ENCODE assay signal across 8 cellular contexts in the genomic region with DNA sequence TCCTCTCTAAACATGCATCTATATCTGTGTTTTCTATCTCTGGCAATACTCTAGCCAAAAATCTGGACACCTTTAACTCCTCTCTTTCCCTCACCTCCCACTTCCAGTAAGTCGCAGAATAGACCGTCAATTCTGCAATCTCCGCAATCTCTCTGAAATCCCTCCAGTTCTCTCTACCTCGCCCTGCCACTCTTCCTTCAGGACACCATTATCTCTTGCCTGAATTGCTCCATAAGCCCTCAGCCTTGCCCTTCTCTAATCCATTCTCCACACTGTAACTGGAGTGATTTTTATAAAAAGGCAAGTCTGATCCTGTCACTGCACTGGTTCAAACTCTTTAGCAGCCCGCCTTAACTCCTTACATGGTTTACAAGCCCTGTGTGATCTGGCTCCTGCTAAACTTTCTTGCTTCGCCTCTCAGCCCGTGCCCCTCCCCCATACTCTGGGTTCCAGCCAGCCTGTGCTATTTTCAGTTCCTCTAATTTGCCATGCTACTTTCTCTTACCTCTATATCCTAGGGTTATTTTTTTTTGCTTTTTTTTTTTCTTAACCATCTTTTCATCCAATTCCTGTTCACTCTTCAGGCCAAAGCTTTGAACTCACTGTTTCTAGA.
DNase-seq lines count a peak whose midpoint lies in the region; ATAC-seq, FAIRE-seq and TF ChIP-seq lines count a peak whose summit lies in the region.
"Not testable (repeated sequence)": the region's sequence is repeated elsewhere in the genome, so short reads cannot be mapped to it uniquely, and the experiment has no call there.

No MANE protein-coding gene starts in this region.

- not testable (repeated sequence) for H3K27ac ChIP-seq in GM23338 (ENCODE audit: low read depth); GM12878 (ENCODE audit: control insufficient read depth, insufficient read depth); heart left ventricle; left lung

- H3K9ac ChIP-seq in GM12878 (ENCODE audit: control insufficient read depth, insufficient read depth, low read length): not testable (repeated sequence)

- in situ Hi-C loops in GM12878 (cut with MboI): not testable (repeated sequence)

- H3K4me1 ChIP-seq in GM23338 (ENCODE audit: insufficient read depth); GM12878 (ENCODE audit: control insufficient read depth, insufficient read depth, low read length); heart left ventricle; left lung: not testable (repeated sequence)

- not testable (repeated sequence) for H3F3A ChIP-seq in GM23338 (replicated peaks; ENCODE audit: low read depth)

- H3K9me2 ChIP-seq in GM23338 (ENCODE audit: insufficient read depth): not testable (repeated sequence)

- POLR2A ChIA-PET in GM12878 (lab: Charles Lee): not testable (repeated sequence)

- CTCF ChIA-PET in GM12878 (lab: Yijun Ruan, JAX): not testable (repeated sequence)

- H3K4me3 ChIP-seq in GM23338, GM12878, heart left ventricle, left lung: not testable (repeated sequence)

- not testable (repeated sequence) for TF ChIP-seq POLR2A in GM12892 (IDR thresholded peaks at IDR 0.05; ENCODE audit: low read depth, low read length); GM12878 (IDR thresholded peaks at IDR 0.05; ENCODE audit: low read depth, low read length); heart left ventricle (IDR thresholded peaks at IDR 0.05)

- TF ChIP-seq RAD21 in GM12878 (IDR thresholded peaks at IDR 0.05; ENCODE audit: insufficient read depth, low read depth, low read length): not testable (repeated sequence)

- not testable (repeated sequence) for H3K9me3 Mint-ChIP-seq in GM23338; stimulated activated naive B cell treated with anti-CD40 and anti-IgM and Interleukin-4, amounts not matched to agents 10 μg/mL and 1 μg/mL and 100 μg/mL, for 72 hours

- H3K36me3 Mint-ChIP-seq in GM23338 (ENCODE audit: low read depth); stimulated activated naive B cell treated with anti-CD40 and anti-IgM and Interleukin-4, amounts not matched to agents 10 μg/mL and 1 μg/mL and 100 μg/mL, for 72 hours: not testable (repeated sequence)

- not testable (repeated sequence) for TF ChIP-seq CTCF in GM23338 (conservative IDR thresholded peaks at IDR 0.05; ENCODE audit: low read depth in 2 of 2); GM12878 (IDR thresholded peaks at IDR 0.05 in 2 of 3, conservative IDR thresholded peaks at IDR 0.05 in 1 of 3; ENCODE audit: control insufficient read depth in 2 of 3, extremely low read depth in 1 of 3, insufficient read depth in 1 of 3, low read depth in 3 of 3, low read length in 3 of 3); heart left ventricle (IDR thresholded peaks at IDR 0.05); left lung (IDR thresholded peaks at IDR 0.05)

- FAIRE-seq in GM12892 (lab: Jason Lieb, UNC) (peak; percentile 96), GM12878 (lab: Jason Lieb, UNC) (peak; percentile 84)

- DNase-seq in GM12892 (ENCODE audit: insufficient read length); GM23338 (ENCODE audit: low spot score); GM12878 (ENCODE audit: low read depth, low spot score); heart left ventricle; left lung; stimulated activated naive B cell treated with anti-CD40 and anti-IgM and Interleukin-4, amounts not matched to agents 10 μg/mL and 1 μg/mL and 100 μg/mL, for 72 hours: not testable (repeated sequence)

- TF ChIP-seq EP300 in GM12878 (IDR thresholded peaks at IDR 0.05; ENCODE audit: borderline replicate concordance in 1 of 2, control insufficient read depth in 1 of 2, low read depth in 2 of 2, low read length in 2 of 2): not testable (repeated sequence)

- SMC1A ChIA-PET in GM12878 (lab: Charles Lee; ENCODE audit: uncharacterized antibody, unreplicated experiment): not testable (repeated sequence)

- not testable (repeated sequence) for H3K27me3 ChIP-seq in GM23338 (ENCODE audit: insufficient read depth); GM12878 (replicated peaks in 1 of 2; ENCODE audit: control insufficient read depth in 2 of 2, insufficient read depth in 2 of 2, low read length in 1 of 2); heart left ventricle; left lung

- WGBS in GM12878 (ENCODE audit: insufficient coverage, insufficient replicate concordance, low lambda C conversion rate, missing lambda C conversion rate): no CpG with 5 or more reads among the region's 7 CpGs
- WGBS in heart left ventricle, 4 donors: no CpG with 5 or more reads among the region's 7 CpGs

- H3K4me3 Mint-ChIP-seq in GM23338; stimulated activated naive B cell treated with anti-CD40 and anti-IgM and Interleukin-4, amounts not matched to agents 10 μg/mL and 1 μg/mL and 100 μg/mL, for 72 hours: not testable (repeated sequence)

- H3K9me3 ChIP-seq in GM12878 (replicated peaks; ENCODE audit: control insufficient read depth, insufficient read depth, low read length); heart left ventricle; left lung: not testable (repeated sequence)

- not testable (repeated sequence) for H3K36me3 ChIP-seq in GM23338 (ENCODE audit: insufficient read depth); GM12878 (ENCODE audit: control insufficient read depth in 2 of 2, insufficient read depth in 2 of 2, low read length in 1 of 2); heart left ventricle; left lung

- RAD21 ChIA-PET in GM12878 (lab: Charles Lee; ENCODE audit: unreplicated experiment): not testable (repeated sequence)

- not testable (repeated sequence) for H3K79me2 ChIP-seq in GM23338 (replicated peaks; ENCODE audit: insufficient read depth); GM12878 (ENCODE audit: control insufficient read depth, insufficient read depth, low read length)

- not testable (repeated sequence) for H3K27ac Mint-ChIP-seq in GM23338; stimulated activated naive B cell treated with anti-CD40 and anti-IgM and Interleukin-4, amounts not matched to agents 10 μg/mL and 1 μg/mL and 100 μg/mL, for 72 hours

- intact Hi-C loops in GM12878 (cut with micrococcal nuclease; ENCODE audit: unreplicated experiment); heart left ventricle (cut with DNase I); left lung (cut with DNase I): not testable (repeated sequence)

- peak; percentile 53 for ATAC-seq in GM19351 (IDR thresholded peaks at IDR 0.05; ENCODE audit: unreplicated experiment)
- ATAC-seq in GM23338: peak; percentile 87
- ATAC-seq in HG03280 (IDR thresholded peaks at IDR 0.05; ENCODE audit: unreplicated experiment): peak; percentile 76
- peak; percentile 83 for ATAC-seq in GM12878
- peak; percentile 71 to 88 (median 82) for ATAC-seq in heart left ventricle
- ATAC-seq in left lung: peak; percentile 26
- peak; percentile 95 to 97 for ATAC-seq in stimulated activated naive B cell treated with anti-CD40 and anti-IgM and Interleukin-4, amounts not matched to agents 10 μg/mL and 1 μg/mL and 100 μg/mL, for 72 hours (replicated peaks)

- not testable (repeated sequence) for H3K4me2 ChIP-seq in GM23338; GM12878 (ENCODE audit: control insufficient read depth, insufficient read depth)

- not testable (repeated sequence) for H2AFZ ChIP-seq in GM23338; GM12878 (ENCODE audit: control insufficient read depth, low read depth, low read length)

- BruUV-seq in GM12878 (replicated peaks; lab: Mats Ljungman, UMichigan): not testable (repeated sequence)

- not testable (repeated sequence) for H3K4me1 Mint-ChIP-seq in GM23338; stimulated activated naive B cell treated with anti-CD40 and anti-IgM and Interleukin-4, amounts not matched to agents 10 μg/mL and 1 μg/mL and 100 μg/mL, for 72 hours

- not testable (repeated sequence) for H3K27me3 Mint-ChIP-seq in GM23338 (ENCODE audit: insufficient read depth, low read depth, poor library complexity); stimulated activated naive B cell treated with anti-CD40 and anti-IgM and Interleukin-4, amounts not matched to agents 10 μg/mL and 1 μg/mL and 100 μg/mL, for 72 hours

- H4K20me1 ChIP-seq in GM23338 (replicated peaks; ENCODE audit: insufficient read depth); GM12878 (ENCODE audit: control insufficient read depth, insufficient read depth): not testable (repeated sequence)

Comparison
In these comparisons a context has a peak if more than half of its experiments do, and no peak if none do; other contexts are left out.
1. ATAC-seq: peak in every context shown above with its lines; median percentile 96 in stimulated activated naive B cell treated with anti-CD40 and anti-IgM and Interleukin-4, amounts not matched to agents 10 μg/mL and 1 μg/mL and 100 μg/mL, for 72 hours; 87 in GM23338; 83 in GM12878; 82 in heart left ventricle; 76 in HG03280; 53 in GM19351; 26 in left lung.